9 cellular contexts compared by ENCODE assay signal in genomic region chr3:194312743-194313281, GRCh38. TPM values are rescaled to one million over a fixed set of nuclear protein-coding genes. Genes with fewer than 3 reads are reported as not detected.
DNase-seq lines count a peak whose midpoint lies in the region; TF ChIP-seq lines count a peak whose summit lies in the region.
"Had no signal": no experiment of that assay in that cellular context is flagged by ENCODE, and none has a peak within 500 bp of the region (broad histone marks: within the 10 kb centered on the region; RNA-seq: fewer than 3 reads in every experiment).

No MANE protein-coding gene starts in this region.

- H2AFZ ChIP-seq in fibroblast of lung (ENCODE audit: low read length) = no peak overlapping the region

- peaks cover 6% of the 10 kb centered on the region for H3K4me1 ChIP-seq in fibroblast of lung (ENCODE audit: control insufficient read depth, extremely low read depth, insufficient read depth, low read length)

- no peaks in the 10 kb centered on the region for H3K9me3 ChIP-seq in fibroblast of lung (ENCODE audit: control insufficient read depth, insufficient read depth, low read depth, low read length)

- H3K9ac ChIP-seq in fibroblast of lung (ENCODE audit: insufficient read depth, low read length) = no peak overlapping the region

- no peak overlapping the region for H3K4me3 ChIP-seq in fibroblast of lung (replicated peaks in 1 of 4; ENCODE audit: control extremely low read depth in 1 of 4, insufficient read depth in 1 of 4, low read depth in 3 of 4, low read length in 4 of 4)

- H3K27ac ChIP-seq in fibroblast of lung (ENCODE audit: insufficient read depth, low read length) = no peak overlapping the region

- no peak for TF ChIP-seq CTCF in fibroblast of lung (conservative IDR thresholded peaks at IDR 0.05 in 1 of 2, IDR thresholded peaks at IDR 0.05 in 1 of 2; ENCODE audit: low read depth in 1 of 2, low read length in 2 of 2)

- intact Hi-C loops in posterior cingulate gyrus (cut with DNase I) = loop anchor here (10.0 kb wide), 2 partner anchors 238 to 348 kb away; no protein-coding TSS in a partner anchor

- H3K79me2 ChIP-seq in fibroblast of lung (ENCODE audit: control insufficient read depth, insufficient read depth, low read length) = no peaks in the 10 kb centered on the region

- peak; percentile 26 for DNase-seq in DMS153 treated with DMSO at 0.1 percent for 48 hours (lab: John Stamatoyannopoulos, UW; ENCODE audit: unreplicated experiment)
- peak; percentile 67 for DNase-seq in NCI-H2196 treated with DMSO at 0.1 percent for 48 hours (lab: John Stamatoyannopoulos, UW; ENCODE audit: unreplicated experiment)
- DNase-seq in fibroblast of lung (ENCODE audit: low read depth in 2 of 2) = peak; percentile 53 to 85
- DNase-seq in posterior cingulate gyrus = peak in 6 of 10 donors; percentile 30 to 90 (median 70)
- DNase-seq in AG08396 (ENCODE audit: low spot score) = no peak
- DNase-seq in stimulated activated CD4-positive, alpha-beta T cell treated with anti-CD3 and anti-CD28 coated beads, Interleukin-15, amount 100 ng/mL, for 24 hours = no peak
- no peak for DNase-seq in globus pallidus (ENCODE audit: low spot score)
- DNase-seq in dermis blood vessel endothelial cell = no peak

- H3K36me3 ChIP-seq in fibroblast of lung (ENCODE audit: control insufficient read depth, insufficient read depth, low read length) = no peaks in the 10 kb centered on the region

- no peaks in the 10 kb centered on the region for H4K20me1 ChIP-seq in fibroblast of lung (ENCODE audit: control insufficient read depth, extremely low read depth, insufficient read depth, low read length)

- H3K27me3 ChIP-seq in fibroblast of lung (ENCODE audit: control insufficient read depth, insufficient read depth, low read length) = peaks cover 69% of the 10 kb centered on the region

- H3K4me2 ChIP-seq in fibroblast of lung (ENCODE audit: extremely low read depth, insufficient read depth, low read length) = no peak overlapping the region

RNA-seq across cellular contexts. Expression of gene CPN2, which starts 38.3 kb away (rescaled TPM):
- not detected in 2 replicates for total RNA-seq in fibroblast of lung
- polyA plus RNA-seq in fibroblast of lung = not detected in 2 replicates
- not detected in 2 replicates for polyA plus RNA-seq in fibroblast of lung (2012)
- not detected in 2 replicates for polyA minus RNA-seq in fibroblast of lung (ENCODE audit: low replicate concordance)
- total RNA-seq in dermis blood vessel endothelial cell = not detected in 2 replicates
- total RNA-seq: SK-MEL-5 had no signal

RNA-seq across cellular contexts. Expression of gene LRRC15, which starts 56.7 kb away (rescaled TPM):
- total RNA-seq in fibroblast of lung (1.3 and 2.3 TPM in 2 replicates), dermis blood vessel endothelial cell (0.28 and 0.51 TPM in 2 replicates)
- polyA plus RNA-seq in fibroblast of lung = 0.58 and 0.91 TPM in 2 replicates
- polyA plus RNA-seq in fibroblast of lung (2012) = 1.5 and 1.8 TPM in 2 replicates
- polyA minus RNA-seq in fibroblast of lung (ENCODE audit: low replicate concordance) = 5.1 and 6.2 TPM in 2 replicates
- total RNA-seq: SK-MEL-5 had no signal

Comparison
In these comparisons a context has a peak if more than half of its experiments do, and no peak if none do; other contexts are left out.
1. DNase-seq: peak in DMS153 treated with DMSO at 0.1 percent for 48 hours (single experiment), NCI-H2196 treated with DMSO at 0.1 percent for 48 hours (single experiment), fibroblast of lung (2 of 2) and posterior cingulate gyrus (6 of 10); none in AG08396 (single experiment), stimulated activated CD4-positive, alpha-beta T cell treated with anti-CD3 and anti-CD28 coated beads, Interleukin-15, amount 100 ng/mL, for 24 hours (single experiment), globus pallidus (single experiment) and dermis blood vessel endothelial cell (single experiment).